Comparison of ENCODE assay signal across 1 cellular context in the genomic region with DNA sequence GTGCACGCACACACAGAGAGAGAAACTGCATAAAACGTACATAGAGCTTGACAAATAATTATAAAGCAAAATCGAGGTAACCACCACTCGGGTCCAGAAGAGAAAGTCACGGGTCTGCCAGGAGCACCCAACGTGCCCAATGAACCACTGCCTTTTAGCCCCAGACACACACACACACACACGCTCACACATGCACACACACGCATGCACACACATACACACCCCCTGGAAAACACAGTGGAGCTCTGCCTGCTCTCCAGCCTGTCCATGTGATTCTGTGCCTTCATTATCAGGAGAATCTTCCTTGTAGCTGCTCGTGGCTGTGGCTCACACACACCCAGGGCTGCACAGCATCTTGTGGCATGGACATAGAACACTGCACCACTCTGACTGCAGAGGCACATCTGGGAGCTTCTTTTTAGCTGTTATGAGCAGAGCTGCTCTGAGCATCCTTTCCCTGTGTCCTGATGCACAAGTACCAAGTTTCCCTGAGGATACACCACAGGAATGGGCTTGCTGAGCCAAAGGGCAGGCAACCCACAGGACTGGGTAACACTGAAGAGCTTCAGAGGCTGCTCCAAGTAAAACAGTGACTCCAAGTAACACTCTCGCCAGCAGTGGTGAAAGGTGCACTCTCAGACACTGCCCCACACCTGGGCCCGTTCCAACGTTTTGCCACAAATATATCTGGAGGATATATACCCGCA.
TF ChIP-seq lines count a peak whose summit lies in the region.

No MANE protein-coding gene starts in this region.

TF ChIP-seq in WTC11, 78 proteins besides CTCF, POLR2A, EP300 and RAD21 (continued from another document):
- TF ChIP-seq STAT6 (CRISPR knock-in tag; conservative IDR thresholded peaks at IDR 0.05; ENCODE audit: low read depth), result no peak
- TF ChIP-seq, protein P1, sequence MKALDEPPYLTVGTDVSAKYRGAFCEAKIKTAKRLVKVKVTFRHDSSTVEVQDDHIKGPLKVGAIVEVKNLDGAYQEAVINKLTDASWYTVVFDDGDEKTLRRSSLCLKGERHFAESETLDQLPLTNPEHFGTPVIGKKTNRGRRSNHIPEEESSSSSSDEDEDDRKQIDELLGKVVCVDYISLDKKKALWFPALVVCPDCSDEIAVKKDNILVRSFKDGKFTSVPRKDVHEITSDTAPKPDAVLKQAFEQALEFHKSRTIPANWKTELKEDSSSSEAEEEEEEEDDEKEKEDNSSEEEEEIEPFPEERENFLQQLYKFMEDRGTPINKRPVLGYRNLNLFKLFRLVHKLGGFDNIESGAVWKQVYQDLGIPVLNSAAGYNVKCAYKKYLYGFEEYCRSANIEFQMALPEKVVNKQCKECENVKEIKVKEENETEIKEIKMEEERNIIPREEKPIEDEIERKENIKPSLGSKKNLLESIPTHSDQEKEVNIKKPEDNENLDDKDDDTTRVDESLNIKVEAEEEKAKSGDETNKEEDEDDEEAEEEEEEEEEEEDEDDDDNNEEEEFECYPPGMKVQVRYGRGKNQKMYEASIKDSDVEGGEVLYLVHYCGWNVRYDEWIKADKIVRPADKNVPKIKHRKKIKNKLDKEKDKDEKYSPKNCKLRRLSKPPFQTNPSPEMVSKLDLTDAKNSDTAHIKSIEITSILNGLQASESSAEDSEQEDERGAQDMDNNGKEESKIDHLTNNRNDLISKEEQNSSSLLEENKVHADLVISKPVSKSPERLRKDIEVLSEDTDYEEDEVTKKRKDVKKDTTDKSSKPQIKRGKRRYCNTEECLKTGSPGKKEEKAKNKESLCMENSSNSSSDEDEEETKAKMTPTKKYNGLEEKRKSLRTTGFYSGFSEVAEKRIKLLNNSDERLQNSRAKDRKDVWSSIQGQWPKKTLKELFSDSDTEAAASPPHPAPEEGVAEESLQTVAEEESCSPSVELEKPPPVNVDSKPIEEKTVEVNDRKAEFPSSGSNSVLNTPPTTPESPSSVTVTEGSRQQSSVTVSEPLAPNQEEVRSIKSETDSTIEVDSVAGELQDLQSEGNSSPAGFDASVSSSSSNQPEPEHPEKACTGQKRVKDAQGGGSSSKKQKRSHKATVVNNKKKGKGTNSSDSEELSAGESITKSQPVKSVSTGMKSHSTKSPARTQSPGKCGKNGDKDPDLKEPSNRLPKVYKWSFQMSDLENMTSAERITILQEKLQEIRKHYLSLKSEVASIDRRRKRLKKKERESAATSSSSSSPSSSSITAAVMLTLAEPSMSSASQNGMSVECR (CRISPR knock-in tag; IDR thresholded peaks at IDR 0.05; ENCODE audit: borderline replicate concordance), result no peak
- no peak for TF ChIP-seq ZNF317 (CRISPR knock-in tag; IDR thresholded peaks at IDR 0.05; ENCODE audit: borderline replicate concordance, low read depth)
- TF ChIP-seq, protein P2, sequence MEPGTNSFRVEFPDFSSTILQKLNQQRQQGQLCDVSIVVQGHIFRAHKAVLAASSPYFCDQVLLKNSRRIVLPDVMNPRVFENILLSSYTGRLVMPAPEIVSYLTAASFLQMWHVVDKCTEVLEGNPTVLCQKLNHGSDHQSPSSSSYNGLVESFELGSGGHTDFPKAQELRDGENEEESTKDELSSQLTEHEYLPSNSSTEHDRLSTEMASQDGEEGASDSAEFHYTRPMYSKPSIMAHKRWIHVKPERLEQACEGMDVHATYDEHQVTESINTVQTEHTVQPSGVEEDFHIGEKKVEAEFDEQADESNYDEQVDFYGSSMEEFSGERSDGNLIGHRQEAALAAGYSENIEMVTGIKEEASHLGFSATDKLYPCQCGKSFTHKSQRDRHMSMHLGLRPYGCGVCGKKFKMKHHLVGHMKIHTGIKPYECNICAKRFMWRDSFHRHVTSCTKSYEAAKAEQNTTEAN (CRISPR knock-in tag; IDR thresholded peaks at IDR 0.05), result no peak
- TF ChIP-seq ETV6 (CRISPR knock-in tag; IDR thresholded peaks at IDR 0.05), result no peak
- no peak for TF ChIP-seq GRHL2 (CRISPR knock-in tag; IDR thresholded peaks at IDR 0.05; ENCODE audit: insufficient replicate concordance, severe bottlenecking)
- TF ChIP-seq ZNF263 (CRISPR knock-in tag; IDR thresholded peaks at IDR 0.05; ENCODE audit: low read depth), result no peak
- TF ChIP-seq ZNF138 (CRISPR knock-in tag; conservative IDR thresholded peaks at IDR 0.05), result no peak
- TF ChIP-seq SP1 (CRISPR knock-in tag; conservative IDR thresholded peaks at IDR 0.05), result no peak
- TF ChIP-seq, protein P3, sequence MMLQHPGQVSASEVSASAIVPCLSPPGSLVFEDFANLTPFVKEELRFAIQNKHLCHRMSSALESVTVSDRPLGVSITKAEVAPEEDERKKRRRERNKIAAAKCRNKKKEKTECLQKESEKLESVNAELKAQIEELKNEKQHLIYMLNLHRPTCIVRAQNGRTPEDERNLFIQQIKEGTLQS (CRISPR knock-in tag; conservative IDR thresholded peaks at IDR 0.05), result no peak
- TF ChIP-seq ZNF423 (CRISPR knock-in tag; IDR thresholded peaks at IDR 0.05), result no peak
- TF ChIP-seq PRRX2 (CRISPR knock-in tag; IDR thresholded peaks at IDR 0.05), result no peak
- no peak for TF ChIP-seq IRF1 (CRISPR knock-in tag; IDR thresholded peaks at IDR 0.05)
